1 cellular context compared by ENCODE assay signal in genomic region chr2:233079473-233079877, GRCh38.
TF ChIP-seq lines count a peak whose summit lies in the region.

No MANE protein-coding gene starts in this region.

TF ChIP-seq in GM23338, 12 proteins besides CTCF, POLR2A, EP300 and RAD21 (continued from another document):
- TF ChIP-seq REST (IDR thresholded peaks at IDR 0.05; ENCODE audit: unreplicated experiment) (no peak), STAT1 (IDR thresholded peaks at IDR 0.05; ENCODE audit: unreplicated experiment) (no peak), ETS1 (IDR thresholded peaks at IDR 0.05) (no peak), EZH2phosphoT487 (IDR thresholded peaks at IDR 0.05; ENCODE audit: unreplicated experiment) (no peak), NANOG (IDR thresholded peaks at IDR 0.05; ENCODE audit: borderline replicate concordance) (no peak), ZNF114 (CRISPR knock-in tag; IDR thresholded peaks at IDR 0.05) (no peak), CREB1 (CRISPR knock-in tag; IDR thresholded peaks at IDR 0.05; ENCODE audit: low read depth) (no peak), JUNB (IDR thresholded peaks at IDR 0.05; ENCODE audit: unreplicated experiment) (no peak), ZNF331 (CRISPR knock-in tag; IDR thresholded peaks at IDR 0.05; ENCODE audit: low read depth) (no peak)
